26 cellular contexts compared by ENCODE assay signal in genomic region chr3:102339671-102340070, GRCh38.
"Had no signal": no experiment of that assay in that cellular context is flagged by ENCODE, and none has a peak within 500 bp of the region (broad histone marks: within the 10 kb centered on the region; RNA-seq: fewer than 3 reads in every experiment).

No MANE protein-coding gene starts in this region.

- H3K4me2 ChIP-seq: hepatocyte had no signal

- H3K4me3 ChIP-seq: heart right ventricle, hepatocyte, mucosa of descending colon, ovary, stomach, testis, thyroid gland, transverse colon, upper lobe of left lung, vagina had no signal

- H3K4me1 ChIP-seq: heart right ventricle, stomach, testis, thyroid gland, transverse colon, upper lobe of left lung, vagina had no signal

- H2AFZ ChIP-seq: hepatocyte had no signal

- H3K36me3 ChIP-seq: heart right ventricle, neutrophil, ovary, stomach, thyroid gland, transverse colon, upper lobe of left lung, vagina had no signal

- DNase-seq: heart right ventricle; islet precursor cell; kidney glomerular epithelial cell; left cardiac atrium; midbrain; mucosa of descending colon; naive thymus-derived CD8-positive, alpha-beta T cell; ovary; right cardiac atrium; small intestine; stimulated activated CD4-positive, alpha-beta T cell treated with anti-CD3 and anti-CD28 coated beads, Interleukin-1b, Interleukin-23, amount 100 ng/mL, for 48 hours; stimulated activated CD4-positive, alpha-beta T cell treated with anti-CD3 and anti-CD28 coated beads, Interleukin-2, amount 100 ng/mL, for 48 hours; stimulated activated CD4-positive, alpha-beta T cell treated with anti-CD3 and anti-CD28 coated beads, Interleukin-4, amount 100 ng/mL, for 4 hours; stimulated activated CD8-positive, alpha-beta memory T cell treated with anti-CD3 and anti-CD28 coated beads, Interleukin-4, amount 100 ng/mL, for 48 hours; stimulated activated naive B cell treated with anti-CD40 and anti-IgM and Interleukin-4, amounts not matched to agents 10 μg/mL and 1 μg/mL and 100 μg/mL, for 72 hours; stimulated activated naive CD8-positive, alpha-beta T cell treated with anti-CD3 and anti-CD28 coated beads, Interleukin-15, Interleukin-2, amounts not matched to agents 100 U/mL and 50 U/mL, for 24 hours; stomach; testis; thyroid gland; transverse colon; upper lobe of left lung had no signal

- ATAC-seq: heart right ventricle; left cardiac atrium; left lobe of liver; mucosa of descending colon; naive thymus-derived CD8-positive, alpha-beta T cell; right cardiac atrium; sciatic nerve; stimulated activated naive B cell treated with anti-CD40 and anti-IgM and Interleukin-4, amounts not matched to agents 10 μg/mL and 1 μg/mL and 100 μg/mL, for 72 hours; stimulated activated naive CD8-positive, alpha-beta T cell treated with anti-CD3 and anti-CD28 coated beads, Interleukin-15, Interleukin-2, amounts not matched to agents 100 U/mL and 50 U/mL, for 24 hours had no signal

- FAIRE-seq: small intestine had no signal

- H3K27ac ChIP-seq: heart right ventricle, hepatocyte, neutrophil, ovary, stomach, testis, thyroid gland, transverse colon, upper lobe of left lung, vagina had no signal

- H3K9me3 ChIP-seq: mucosa of descending colon, neutrophil, ovary, stomach, testis, thyroid gland, transverse colon, upper lobe of left lung, vagina had no signal

- H3K79me2 ChIP-seq: hepatocyte had no signal

- H3K27me3 ChIP-seq: heart right ventricle, hepatocyte, neutrophil, ovary, stomach, testis, thyroid gland, transverse colon, upper lobe of left lung, vagina had no signal
